ENCODE assay signal across 9 cellular contexts in genomic region chr4:156999175-156999517, GRCh38. TPM values are rescaled to one million over a fixed set of nuclear protein-coding genes. Genes with fewer than 3 reads are reported as not detected.
A peak's percentile ranks its signal among the peaks of the same experiment; 100 is the strongest.
DNase-seq lines count a peak whose midpoint lies in the region; ATAC-seq and TF ChIP-seq lines count a peak whose summit lies in the region.
"Had no signal": no experiment of that assay in that cellular context is flagged by ENCODE, and none has a peak within 500 bp of the region (broad histone marks: within the 10 kb centered on the region; RNA-seq: fewer than 3 reads in every experiment).

No MANE protein-coding gene starts in this region.

- no peak overlapping the region for H4K91ac ChIP-seq in IMR-90 (ENCODE audit: insufficient read depth, low read depth, low read length)

- no peak overlapping the region for H3K27ac ChIP-seq in IMR-90 (ENCODE audit: insufficient read depth, low read length)
- H3K27ac ChIP-seq: neutrophil had no signal

- H3K79me1 ChIP-seq in IMR-90 (ENCODE audit: low read depth in 1 of 2, low read length in 2 of 2): no peaks in the 10 kb centered on the region

- H3K9me3 ChIP-seq in IMR-90 (ENCODE audit: control insufficient read depth, insufficient read depth, low read length): peaks cover 7% of the 10 kb centered on the region
- H3K9me3 ChIP-seq: neutrophil had no signal

- DNase-seq in ACHN (peak; percentile 97), IMR-90 (peak; percentile 97), astrocyte of the hippocampus (ENCODE audit: low read depth, low spot score) (peak; percentile 99), left colon (no peak), germinal center (ENCODE audit: low spot score) (no peak), NCI-H510A treated with DMSO at 0.1 percent for 48 hours (lab: John Stamatoyannopoulos, UW) (no peak)

- peaks cover 6% of the 10 kb centered on the region for H3K4me1 ChIP-seq in IMR-90 (ENCODE audit: control insufficient read depth, insufficient read depth, low read length)

- TF ChIP-seq POLR2A in IMR-90 (IDR thresholded peaks at IDR 0.05; ENCODE audit: low read depth, low read length): no peak

- peak overlapping the region; percentile 91 for H2BK20ac ChIP-seq in IMR-90 (ENCODE audit: low read depth, low read length)

- H3K27me3 ChIP-seq in IMR-90 (ENCODE audit: control insufficient read depth, insufficient read depth, low read length): no peaks in the 10 kb centered on the region
- H3K27me3 ChIP-seq: neutrophil had no signal

- TF ChIP-seq CTCF in IMR-90 (conservative IDR thresholded peaks at IDR 0.05; ENCODE audit: low read depth, low read length): no peak

- peak overlapping the region; percentile 58 to 75; a peak in 2 of 4 replicates for H4K8ac ChIP-seq in IMR-90 (ENCODE audit: low read depth in 2 of 2, low read length in 2 of 2)

- CTCF ChIA-PET in IMR-90 (lab: Yijun Ruan, JAX): interaction anchor here (0.6 to 1.5 kb wide), 3 partner anchors 12 to 701 kb away, joined by 3 to 4 read pairs (median 3); no protein-coding TSS in a partner anchor

- dilution Hi-C loops in IMR-90 (cut with HindIII; ENCODE audit: low sequenced_read_pairs, unreplicated experiment): no loop called here

- 0% methylated on average over 1 of the region's 2 CpGs; no CpG with 5 or more reads in 1 of the 2 experiments for WGBS in IMR-90 (ENCODE audit: extremely low coverage in 2 of 2, insufficient read length in 1 of 2), 2 experiments

- no peaks in the 10 kb centered on the region for H4K20me1 ChIP-seq in IMR-90 (ENCODE audit: insufficient read depth, low read length)

- H3K4me3 ChIP-seq in IMR-90 (ENCODE audit: insufficient read depth, low read depth, low read length): no peak overlapping the region

- H2AK9ac ChIP-seq in IMR-90 (replicated peaks; ENCODE audit: low read depth, low read length, poor library complexity): no peak overlapping the region

- H3K9ac ChIP-seq in IMR-90 (ENCODE audit: low read depth, low read length): no peak overlapping the region

- peak overlapping the region; percentile 79; the same call in 1 of the 3 replicates for H2BK15ac ChIP-seq in IMR-90 (ENCODE audit: low read depth, low read length)

- peak overlapping the region; percentile 90 for H2BK5ac ChIP-seq in IMR-90 (ENCODE audit: low read depth, low read length, poor library complexity, severe bottlenecking)

- H2BK120ac ChIP-seq in IMR-90 (ENCODE audit: low read depth, low read length): peak overlapping the region; percentile 93

- POLR2A ChIA-PET in IMR-90 (lab: Charles Lee; ENCODE audit: unreplicated experiment): no interaction called here

- H3K4ac ChIP-seq in IMR-90 (ENCODE audit: low read depth, low read length): peak overlapping the region; percentile 91

- TF ChIP-seq RAD21 in IMR-90 (IDR thresholded peaks at IDR 0.05; ENCODE audit: low read length): no peak

- in situ Hi-C loops in ACHN (cut with HindIII; ENCODE audit: low pct_ligation_motif_present, low pct_unique_long_range_greater_than_20kb, low sequenced_read_pairs) (no loop called here), IMR-90 (cut with MboI; ENCODE audit: low sequenced_read_pairs) (no loop called here)

- H3K23ac ChIP-seq in IMR-90 (ENCODE audit: low read depth, low read length): peak overlapping the region; percentile 74

- no peak overlapping the region for H3K18ac ChIP-seq in IMR-90 (ENCODE audit: low read depth, low read length)

- H3K36me3 ChIP-seq in IMR-90 (ENCODE audit: control insufficient read depth, insufficient read depth, low read length): no peaks in the 10 kb centered on the region
- H3K36me3 ChIP-seq: neutrophil had no signal

- H2AK5ac ChIP-seq in IMR-90 (ENCODE audit: low read depth, low read length): no peak overlapping the region

- H3K9me1 ChIP-seq in IMR-90 (ENCODE audit: insufficient read depth, low read length): peaks cover 7% of the 10 kb centered on the region

- no TSS peak for BruUV-seq in IMR-90 (replicated peaks; lab: Mats Ljungman, UMichigan)

- peak; percentile 82 for ATAC-seq in IMR-90 (ENCODE audit: low read depth)
- ATAC-seq in left colon: peak; percentile 42
- ATAC-seq in GM18520 (IDR thresholded peaks at IDR 0.05; ENCODE audit: unreplicated experiment): no peak
- no peak for ATAC-seq in GM21447 (IDR thresholded peaks at IDR 0.05; ENCODE audit: unreplicated experiment)

- H3K4me2 ChIP-seq in IMR-90 (ENCODE audit: low read depth, low read length): peak overlapping the region; percentile 58; the same call in 1 of the 2 replicates

- no peak overlapping the region for H2AFZ ChIP-seq in IMR-90 (replicated peaks; ENCODE audit: low read length, poor library complexity)

- peak overlapping the region; percentile 58; the same call in 1 of the 2 replicates for H3K56ac ChIP-seq in IMR-90 (ENCODE audit: extremely low read depth, insufficient read depth, low read length)

- H3K14ac ChIP-seq in IMR-90 (replicated peaks; ENCODE audit: low read depth, low read length): peak overlapping the region; percentile 88; the same call in 1 of the 2 replicates

- H4K5ac ChIP-seq in IMR-90 (ENCODE audit: low read depth, low read length): no peak overlapping the region

- intact Hi-C loops in IMR-90 (cut with micrococcal nuclease) (no loop called here), left colon (cut with DNase I, micrococcal nuclease) (no loop called here)

TF ChIP-seq in IMR-90, 13 proteins besides CTCF, POLR2A, EP300 and RAD21:
- 0 out of 2 replicates have a peak, but pooled peaks have one; percentile 7 for TF ChIP-seq MAFK (IDR thresholded peaks at IDR 0.05; ENCODE audit: low read depth, low read length)
- peak; percentile 85 for TF ChIP-seq FOS (IDR thresholded peaks at IDR 0.05; ENCODE audit: low read depth, low read length)
- no peak for TF ChIP-seq RCOR1 (IDR thresholded peaks at IDR 0.05; ENCODE audit: insufficient replicate concordance, low read length)
- peak; percentile 71 for TF ChIP-seq CEBPB (IDR thresholded peaks at IDR 0.05; ENCODE audit: low read depth, low read length)
- peak; percentile 38; the same call in 1 of the 2 replicates for TF ChIP-seq BHLHE40 (IDR thresholded peaks at IDR 0.05; ENCODE audit: low read depth, low read length)

RNA-seq across cellular contexts. Expression of gene PDGFC, which starts 27.5 kb away (rescaled TPM):
- total RNA-seq in IMR-90 (2012; rRNA removed): 90.7 and 105 TPM in 2 replicates
- polyA plus RNA-seq in IMR-90 (2012; rRNA removed): 15.6 and 19.8 TPM in 2 replicates
- polyA plus RNA-seq in IMR-90 (2012; cell fraction: cytosol; rRNA removed): 4.4 and 11.0 TPM in 2 replicates
- 13.5 and 32.1 TPM in 2 replicates for polyA plus RNA-seq in IMR-90 (2012; cell fraction: nucleus; rRNA removed; ENCODE audit: low replicate concordance)
- total RNA-seq in left colon: 10 to 100 TPM in 1 of 2 donors, 1 to 10 TPM in 1; 3.8 to 14.3 TPM

Comparison
In these comparisons a context has a peak if more than half of its experiments do, and no peak if none do; other contexts are left out.
1. DNase-seq: peak in ACHN (single experiment), IMR-90 (single experiment) and astrocyte of the hippocampus (single experiment); none in left colon (0 of 2), germinal center (single experiment) and NCI-H510A treated with DMSO at 0.1 percent for 48 hours (single experiment).
2. ATAC-seq: peak in IMR-90 (single experiment) and left colon (single experiment); none in GM18520 (single experiment) and GM21447 (single experiment).